ENCODE assay signal across 12 cellular contexts in genomic region chr17:38667787-38668122, GRCh38. TPM values are rescaled to one million over a fixed set of nuclear protein-coding genes. Genes with fewer than 3 reads are reported as not detected.
A peak's percentile ranks its signal among the peaks of the same experiment; 100 is the strongest.
DNase-seq lines count a peak whose midpoint lies in the region; ATAC-seq and TF ChIP-seq lines count a peak whose summit lies in the region.
"Had no signal": no experiment of that assay in that cellular context is flagged by ENCODE, and none has a peak within 500 bp of the region (broad histone marks: within the 10 kb centered on the region; RNA-seq: fewer than 3 reads in every experiment).

No MANE protein-coding gene starts in this region.

- H3K4me1 Mint-ChIP-seq in type B pancreatic cell (ENCODE audit: unreplicated experiment): peaks cover 20% of the 10 kb centered on the region

- H3K4me1 ChIP-seq in left ventricle myocardium inferior (no peaks in the 10 kb centered on the region), RWPE2 (ENCODE audit: insufficient read depth, poor library complexity, severe bottlenecking) (no peaks in the 10 kb centered on the region), esophagus muscularis mucosa (no peaks in the 10 kb centered on the region)

- WGBS in esophagus muscularis mucosa: 29% methylated on average over 2 of the region's 2 CpGs

- intact Hi-C loops in left ventricle myocardium inferior (cut with micrococcal nuclease) (loop anchor here (5.0 kb wide), 1 partner anchor 110 kb away; no protein-coding TSS in a partner anchor), left ventricle myocardium superior (cut with micrococcal nuclease) (loop anchor here (10.0 kb wide), 1 partner anchor 113 kb away; no protein-coding TSS in a partner anchor), esophagus muscularis mucosa (cut with DNase I) (loop anchor here (2.0 to 10.0 kb wide), 3 partner anchors 63 to 153 kb away; partner anchors contain the start of gene SRCIN1)

- TF ChIP-seq CTCF in left ventricle myocardium inferior (IDR thresholded peaks at IDR 0.05; ENCODE audit: borderline replicate concordance): peak; percentile 8
- peak; percentile 88 for TF ChIP-seq CTCF in RWPE2 (IDR thresholded peaks at IDR 0.05; ENCODE audit: poor library complexity, severe bottlenecking)
- peak in 2 of 3 experiments; percentile 1 to 26 for TF ChIP-seq CTCF in esophagus muscularis mucosa (IDR thresholded peaks at IDR 0.05)
- peak; percentile 30 for TF ChIP-seq CTCF in type B pancreatic cell (conservative IDR thresholded peaks at IDR 0.05)

- H3K27me3 Mint-ChIP-seq in type B pancreatic cell: peaks cover 55% of the 10 kb centered on the region

- no peak for ATAC-seq in left ventricle myocardium superior
- no peak for ATAC-seq in RWPE2 (ENCODE audit: low read depth)
- ATAC-seq in HG02763 (IDR thresholded peaks at IDR 0.05; ENCODE audit: unreplicated experiment): no peak

- H3K9me3 Mint-ChIP-seq in type B pancreatic cell: no peaks in the 10 kb centered on the region

- H3K9me3 ChIP-seq in left ventricle myocardium inferior (replicated peaks) (no peaks in the 10 kb centered on the region), RWPE2 (ENCODE audit: severe bottlenecking) (no peaks in the 10 kb centered on the region), esophagus muscularis mucosa (no peaks in the 10 kb centered on the region)
- H3K9me3 ChIP-seq: BLaER1 treated with 17β-estradiol and CSF1 and Interleukin-3, amounts not matched to agents 10 nM and 100 nM; Caco-2 had no signal

- H3K4me3 Mint-ChIP-seq in type B pancreatic cell: peak overlapping the region; percentile 5

- no peak for TF ChIP-seq EP300 in esophagus muscularis mucosa (IDR thresholded peaks at IDR 0.05)

- TF ChIP-seq POLR2A in esophagus muscularis mucosa (IDR thresholded peaks at IDR 0.05; ENCODE audit: low read depth): no peak

- no peaks in the 10 kb centered on the region for H3K36me3 ChIP-seq in left ventricle myocardium inferior
- no peaks in the 10 kb centered on the region for H3K36me3 ChIP-seq in RWPE2 (ENCODE audit: low read depth)
- H3K36me3 ChIP-seq in esophagus muscularis mucosa: no peaks in the 10 kb centered on the region
- H3K36me3 ChIP-seq: BLaER1 treated with 17β-estradiol and CSF1 and Interleukin-3, amounts not matched to agents 10 nM and 100 nM had no signal

- H3K27ac ChIP-seq in left ventricle myocardium inferior (replicated peaks) (no peak overlapping the region), RWPE2 (ENCODE audit: poor library complexity, severe bottlenecking) (no peak overlapping the region), esophagus muscularis mucosa (replicated peaks in 1 of 4) (no peak overlapping the region)
- H3K27ac ChIP-seq: BLaER1 treated with 17β-estradiol and CSF1 and Interleukin-3, amounts not matched to agents 10 nM and 100 nM; GM23248; HL-60 had no signal

- no peaks in the 10 kb centered on the region for H3K36me3 Mint-ChIP-seq in type B pancreatic cell

- DNase-seq in left ventricle myocardium inferior (no peak), left ventricle myocardium superior (no peak), RWPE2 (ENCODE audit: low spot score) (no peak), esophagus muscularis mucosa (ENCODE audit: extremely low spot score) (no peak), type B pancreatic cell (ENCODE audit: extremely low spot score, unreplicated experiment) (no peak), NCI-H2227 treated with DMSO at 0.1 percent for 48 hours (lab: John Stamatoyannopoulos, UW) (no peak)
- no peak for DNase-seq in activated effector memory CD4-positive, alpha-beta T cell treated with anti-CD3 and anti-CD28 coated beads, Interleukin-2, amount 50 U/mL, for 16 hours

- H3K27ac Mint-ChIP-seq in type B pancreatic cell: peak overlapping the region; percentile 7

- peaks cover 58% of the 10 kb centered on the region for H3K27me3 ChIP-seq in left ventricle myocardium inferior (ENCODE audit: low read depth)
- no peaks in the 10 kb centered on the region for H3K27me3 ChIP-seq in RWPE2 (ENCODE audit: insufficient read depth, poor library complexity, severe bottlenecking)
- H3K27me3 ChIP-seq in esophagus muscularis mucosa: peaks cover 0 to 59% (median 12%) of the 10 kb centered on the region in 4 donors

- no peak overlapping the region for H3K4me3 ChIP-seq in left ventricle myocardium inferior
- H3K4me3 ChIP-seq in RWPE2 (ENCODE audit: severe bottlenecking): no peak overlapping the region
- no peak overlapping the region for H3K4me3 ChIP-seq in esophagus muscularis mucosa
- H3K4me3 ChIP-seq: BLaER1 treated with 17β-estradiol and CSF1 and Interleukin-3, amounts not matched to agents 10 nM and 100 nM; GM23248 had no signal

RNA-seq across cellular contexts. Expression of gene EPOP, which starts 7.0 kb away (rescaled TPM):
- 0.33 TPM for total RNA-seq in left ventricle myocardium inferior
- 0.57 TPM for total RNA-seq in left ventricle myocardium superior
- 1 to 10 TPM in 3 of 4 donors, under 1 TPM in 1; 0.42 to 7.3 (median 2.7) TPM for total RNA-seq in esophagus muscularis mucosa
- 6.2 and 11.0 TPM in 2 replicates for total RNA-seq in type B pancreatic cell (ENCODE audit: low replicate concordance)

RNA-seq across cellular contexts. Expression of gene MLLT6, which starts 37.3 kb away (rescaled TPM):
- total RNA-seq in left ventricle myocardium inferior: 74.1 TPM
- total RNA-seq in left ventricle myocardium superior: 88.0 TPM
- total RNA-seq in esophagus muscularis mucosa: 10 to 100 TPM; 62.7 to 83.6 (median 73.0) TPM
- 122 and 130 TPM in 2 replicates for total RNA-seq in type B pancreatic cell (ENCODE audit: low replicate concordance)

Comparison
In these comparisons a context has a peak if more than half of its experiments do, and no peak if none do; other contexts are left out.
1. CTCF ChIP-seq: peak in every context shown above with its lines; median percentile 88 in RWPE2; 30 in type B pancreatic cell; 14 in esophagus muscularis mucosa; 8 in left ventricle myocardium inferior.